ENCODE assay signal across 8 cellular contexts in genomic region chr17:29618272-29619065, GRCh38. TPM values are rescaled to one million over a fixed set of nuclear protein-coding genes. Genes with fewer than 3 reads are reported as not detected.
DNase-seq lines count a peak whose midpoint lies in the region; ATAC-seq and TF ChIP-seq lines count a peak whose summit lies in the region.

No MANE protein-coding gene starts in this region.

- H3K27me3 Mint-ChIP-seq in CD4-positive, alpha-beta T cell: no peaks in the 10 kb centered on the region
- H3K27me3 Mint-ChIP-seq in IgD-negative memory B cell (peaks cover 6% of the 10 kb centered on the region), neural crest cell (ENCODE audit: low read depth) (peaks cover 87% of the 10 kb centered on the region)

- POLR2A ChIA-PET in CD4-positive, alpha-beta T cell (lab: Charles Lee): interaction anchor here (0.7 to 4.3 kb wide), 19 partner anchors 9 to 875 kb away, joined by 3 to 40 read pairs (median 9); partner anchors contain the start of genes ABHD15, ANKRD13B, NUFIP2 and PHF12

- no peak overlapping the region for H3K27ac ChIP-seq in CD4-positive, alpha-beta T cell (ENCODE audit: low read depth, low read length)
- H3K27ac ChIP-seq in dorsolateral prefrontal cortex: peak overlapping the region in 43 of 59 donors; percentile 14 to 96 (median 68)

- ATAC-seq in CD4-positive, alpha-beta T cell (ENCODE audit: poor library complexity): no peak
- ATAC-seq in HG03108 (IDR thresholded peaks at IDR 0.05; ENCODE audit: unreplicated experiment): no peak

- H3K27ac Mint-ChIP-seq in CD4-positive, alpha-beta T cell: no peak overlapping the region
- H3K27ac Mint-ChIP-seq in IgD-negative memory B cell (no peak overlapping the region), neural crest cell (ENCODE audit: unreplicated experiment) (no peak overlapping the region)

- H3K9me3 Mint-ChIP-seq in CD4-positive, alpha-beta T cell: no peaks in the 10 kb centered on the region
- no peaks in the 10 kb centered on the region for H3K9me3 Mint-ChIP-seq in IgD-negative memory B cell
- H3K9me3 Mint-ChIP-seq in neural crest cell: no peaks in the 10 kb centered on the region

- H3K27me3 ChIP-seq in CD4-positive, alpha-beta T cell (ENCODE audit: control insufficient read depth, insufficient read depth, low read length): no peaks in the 10 kb centered on the region
- H3K27me3 ChIP-seq in dorsolateral prefrontal cortex: no peaks in the 10 kb centered on the region

- no peak for DNase-seq in CD4-positive, alpha-beta T cell
- DNase-seq in dorsolateral prefrontal cortex (no peak), neural crest cell (ENCODE audit: low read depth, low spot score) (no peak), pons (ENCODE audit: low spot score) (no peak), hepatic stellate cell (ENCODE audit: low spot score) (no peak), globus pallidus (ENCODE audit: low spot score) (no peak)

- H3K36me3 Mint-ChIP-seq in CD4-positive, alpha-beta T cell (ENCODE audit: low read depth): no peaks in the 10 kb centered on the region
- H3K36me3 Mint-ChIP-seq in IgD-negative memory B cell (no peaks in the 10 kb centered on the region), neural crest cell (ENCODE audit: low read depth) (no peaks in the 10 kb centered on the region)

- H3K4me3 ChIP-seq in dorsolateral prefrontal cortex: peak overlapping the region in 57 of 59 donors; percentile 26 to 73 (median 55)

- H3K9me3 ChIP-seq in CD4-positive, alpha-beta T cell (ENCODE audit: control insufficient read depth, low read length): no peaks in the 10 kb centered on the region

- intact Hi-C loops in CD4-positive, alpha-beta T cell (cut with DNase I, micrococcal nuclease): loop anchor here (1.0 to 10.0 kb wide), 4 partner anchors 38 to 316 kb away; partner anchors contain the start of genes ABHD15 (in 2 of the 2), TP53I13 (in 2 of the 2) and SSH2 (in 1 of the 2)
- intact Hi-C loops in dorsolateral prefrontal cortex (cut with DNase I): loop anchor here in 1 of 2 donors (5.0 to 10.0 kb wide), 2 partner anchors 159 to 476 kb away; no protein-coding TSS in a partner anchor

- peak; percentile 1 for TF ChIP-seq CTCF in CD4-positive, alpha-beta T cell (IDR thresholded peaks at IDR 0.05)
- peak in 9 of 56 donors; percentile 4 to 35 (median 10) for TF ChIP-seq CTCF in dorsolateral prefrontal cortex (IDR thresholded peaks at IDR 0.05 in 54 of 56, conservative IDR thresholded peaks at IDR 0.05 in 2 of 56; ENCODE audit: low read depth in 1 of 56, partially characterized antibody in 56 of 56)
- peak; percentile 25 for TF ChIP-seq CTCF in neural crest cell (conservative IDR thresholded peaks at IDR 0.05)

- H3K4me3 Mint-ChIP-seq in CD4-positive, alpha-beta T cell: peak overlapping the region; percentile 91
- H3K4me3 Mint-ChIP-seq in IgD-negative memory B cell (peak overlapping the region in 3 of 4 donors; percentile 79 to 94 (median 80)), neural crest cell (peak overlapping the region; percentile 67)

- H3K4me1 Mint-ChIP-seq in CD4-positive, alpha-beta T cell (ENCODE audit: low read depth): peaks cover 58% of the 10 kb centered on the region
- H3K4me1 Mint-ChIP-seq in IgD-negative memory B cell: peaks cover 18 to 26% (median 19%) of the 10 kb centered on the region in 3 donors
- H3K4me1 Mint-ChIP-seq in neural crest cell: peaks cover 34% of the 10 kb centered on the region

- CTCF ChIA-PET in CD4-positive, alpha-beta T cell (lab: Charles Lee): interaction anchor here (0.7 to 6.5 kb wide), 20 partner anchors 11 to 312 kb away, joined by 3 to 96 read pairs (median 16); partner anchors contain the start of genes ABHD15, ANKRD13B and SSH2

RNA-seq across cellular contexts. Expression of gene CORO6, which starts 4.2 kb away (rescaled TPM):
- 1 to 10 TPM; 2.8 to 3.3 TPM for total RNA-seq in CD4-positive, alpha-beta T cell
- not detected for polyA plus RNA-seq in IgD-negative memory B cell
- total RNA-seq in dorsolateral prefrontal cortex: 100 to 1,000 TPM in 23 of 120 experiments, 10 to 100 TPM in 97; 31.5 to 153 (median 80.8) TPM
- 2.7 and 3.1 TPM in 2 replicates for total RNA-seq in neural crest cell

RNA-seq across cellular contexts. Expression of gene ANKRD13B, which starts 25.5 kb away (rescaled TPM):
- total RNA-seq in CD4-positive, alpha-beta T cell: 1 to 10 TPM; 2.1 to 3.0 TPM
- polyA plus RNA-seq in IgD-negative memory B cell: not detected
- total RNA-seq in dorsolateral prefrontal cortex: 10 to 100 TPM; 34.3 to 82.0 (median 53.1) TPM
- 65.0 and 70.0 TPM in 2 replicates for total RNA-seq in neural crest cell

RNA-seq across cellular contexts. Expression of gene GIT1, which starts 29.0 kb away (rescaled TPM):
- total RNA-seq in CD4-positive, alpha-beta T cell: 10 to 100 TPM; 35.8 to 36.7 TPM
- polyA plus RNA-seq in IgD-negative memory B cell: 8.6 TPM
- total RNA-seq in dorsolateral prefrontal cortex (100 to 1,000 TPM; 110 to 287 (median 170) TPM), neural crest cell (89.3 and 96.5 TPM in 2 replicates)

RNA-seq across cellular contexts. Expression of gene TP53I13, which starts 50.0 kb away (rescaled TPM):
- total RNA-seq in CD4-positive, alpha-beta T cell: 10 to 100 TPM; 45.8 to 47.7 TPM
- 29.4 TPM for polyA plus RNA-seq in IgD-negative memory B cell
- 10 to 100 TPM; 10.1 to 40.2 (median 20.1) TPM for total RNA-seq in dorsolateral prefrontal cortex
- total RNA-seq in neural crest cell: 34.3 and 35.0 TPM in 2 replicates

RNA-seq across cellular contexts. Expression of gene ABHD15, which starts 51.6 kb away (rescaled TPM):
- 1 to 10 TPM; 4.1 to 4.9 TPM for total RNA-seq in CD4-positive, alpha-beta T cell
- 11.7 TPM for polyA plus RNA-seq in IgD-negative memory B cell
- 1 to 10 TPM; 1.9 to 8.0 (median 4.2) TPM for total RNA-seq in dorsolateral prefrontal cortex
- 3.7 and 4.2 TPM in 2 replicates for total RNA-seq in neural crest cell

Comparison
In these comparisons a context has a peak if more than half of its experiments do, and no peak if none do; other contexts are left out.
1. RNA of gene ANKRD13B, which starts 25.5 kb away (total RNA-seq): 65.0 to 70.0 TPM in neural crest cell and 34.3 to 82.0 TPM in dorsolateral prefrontal cortex; 2.1 to 3.0 TPM in CD4-positive, alpha-beta T cell; every median in the first group is over 4 times any median in the second.
2. Peak in every context shown above with its lines, with median percentiles within 50 percentile points of each other: H3K4me3 Mint-ChIP-seq.